In the genomic region with DNA sequence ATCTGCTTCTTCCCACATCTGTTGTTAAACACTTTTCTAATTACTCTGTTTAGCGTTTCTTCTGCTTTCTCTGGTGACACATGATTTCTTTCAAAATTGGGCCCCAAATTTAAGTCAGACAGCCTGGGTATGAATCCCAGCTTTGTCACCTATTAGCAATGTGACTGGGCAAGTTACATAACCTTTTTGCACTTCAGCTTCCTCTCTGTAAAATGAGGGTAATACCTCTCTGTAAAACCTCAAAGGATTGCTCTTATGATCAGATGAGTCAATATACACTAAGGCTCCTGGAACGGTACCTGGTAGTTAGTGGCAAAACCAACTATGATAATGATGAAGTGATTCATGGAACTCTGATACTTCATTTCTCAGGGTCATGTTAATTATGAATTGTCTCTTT, we compare ENCODE assay signal across 12 cellular contexts. TPM values are rescaled to one million over a fixed set of nuclear protein-coding genes. Genes with fewer than 3 reads are reported as not detected.
A peak's percentile ranks its signal among the peaks of the same experiment; 100 is the strongest.
DNase-seq lines count a peak whose midpoint lies in the region; ATAC-seq and TF ChIP-seq lines count a peak whose summit lies in the region.
"Had no signal": no experiment of that assay in that cellular context is flagged by ENCODE, and none has a peak within 500 bp of the region (broad histone marks: within the 10 kb centered on the region; RNA-seq: fewer than 3 reads in every experiment).

No MANE protein-coding gene starts in this region.

- no peaks in the 10 kb centered on the region for H3K36me3 ChIP-seq in esophagus muscularis mucosa
- H3K36me3 ChIP-seq: vagina had no signal

- no peak for TF ChIP-seq EP300 in esophagus muscularis mucosa (IDR thresholded peaks at IDR 0.05)

- ATAC-seq in activated naive CD4-positive, alpha-beta T cell treated with anti-CD3 and anti-CD28 coated beads, Interleukin-2, amount 50 U/mL, for 72 hours: peak; percentile 73 to 90
- peak; percentile 66 for ATAC-seq in stimulated activated naive CD8-positive, alpha-beta T cell treated with anti-CD3 and anti-CD28 coated beads, Interleukin-15, Interleukin-2, amounts not matched to agents 100 U/mL and 50 U/mL, for 24 hours
- no peak for ATAC-seq in stimulated activated naive B cell treated with anti-CD40 and anti-IgM and Interleukin-4, amounts not matched to agents 10 μg/mL and 1 μg/mL and 100 μg/mL, for 72 hours (replicated peaks)

- no peak overlapping the region for H3K4me3 Mint-ChIP-seq in stimulated activated naive B cell treated with anti-CD40 and anti-IgM and Interleukin-4, amounts not matched to agents 10 μg/mL and 1 μg/mL and 100 μg/mL, for 72 hours
- H3K4me3 Mint-ChIP-seq: B cell had no signal

- H3K27ac ChIP-seq in dorsolateral prefrontal cortex (peak overlapping the region in 55 of 59 donors; percentile 1 to 90 (median 72)), esophagus muscularis mucosa (replicated peaks in 1 of 4) (no peak overlapping the region)
- H3K27ac ChIP-seq: vagina had no signal

- H3K36me3 Mint-ChIP-seq in activated naive CD4-positive, alpha-beta T cell treated with anti-CD3 and anti-CD28 coated beads, Interleukin-2, amount 50 U/mL, for 72 hours: peaks cover 27 to 34% of the 10 kb centered on the region in 2 donors
- no peaks in the 10 kb centered on the region for H3K36me3 Mint-ChIP-seq in stimulated activated naive B cell treated with anti-CD40 and anti-IgM and Interleukin-4, amounts not matched to agents 10 μg/mL and 1 μg/mL and 100 μg/mL, for 72 hours

- H3K27ac Mint-ChIP-seq in activated naive CD4-positive, alpha-beta T cell treated with anti-CD3 and anti-CD28 coated beads, Interleukin-2, amount 50 U/mL, for 72 hours: peak overlapping the region in 1 of 2 donors; percentile 81
- H3K27ac Mint-ChIP-seq in stimulated activated naive B cell treated with anti-CD40 and anti-IgM and Interleukin-4, amounts not matched to agents 10 μg/mL and 1 μg/mL and 100 μg/mL, for 72 hours: no peak overlapping the region
- H3K27ac Mint-ChIP-seq: B cell had no signal

- no peak for DNase-seq in activated naive CD4-positive, alpha-beta T cell treated with anti-CD3 and anti-CD28 coated beads, Interleukin-2, amount 50 U/mL, for 72 hours (ENCODE audit: low spot score in 2 of 2)
- no peak for DNase-seq in activated naive CD4-positive, alpha-beta T cell treated with Interleukin-2 at 50 U/mL for 16 hours
- peak; percentile 66 for DNase-seq in NOMO-1 treated with dmso at 0.1 percent for 144 hours (lab: John Stamatoyannopoulos, UW; ENCODE audit: unreplicated experiment)
- DNase-seq in dorsolateral prefrontal cortex: no peak
- no peak for DNase-seq in stimulated activated naive CD8-positive, alpha-beta T cell treated with anti-CD3 and anti-CD28 coated beads, Interleukin-15, Interleukin-2, amounts not matched to agents 100 U/mL and 50 U/mL, for 24 hours
- no peak for DNase-seq in stimulated activated naive B cell treated with anti-CD40 and anti-IgM and Interleukin-4, amounts not matched to agents 10 μg/mL and 1 μg/mL and 100 μg/mL, for 72 hours
- DNase-seq in activated CD8-positive, alpha-beta memory T cell treated with anti-CD3 and anti-CD28 coated beads, Interleukin-2, amount 50 U/mL, for 48 hours: no peak
- DNase-seq in esophagus muscularis mucosa (ENCODE audit: extremely low spot score): no peak
- DNase-seq: effector CD8-positive, alpha-beta T cell; KG1 had no signal

- intact Hi-C loops in dorsolateral prefrontal cortex (cut with DNase I) (no loop called here), esophagus muscularis mucosa (cut with DNase I) (no loop called here)

- TF ChIP-seq CTCF in dorsolateral prefrontal cortex (IDR thresholded peaks at IDR 0.05 in 54 of 56, conservative IDR thresholded peaks at IDR 0.05 in 2 of 56; ENCODE audit: low read depth in 1 of 56, partially characterized antibody in 56 of 56) (no peak), esophagus muscularis mucosa (IDR thresholded peaks at IDR 0.05) (no peak)

- 97% methylated on average over 2 of the region's 2 CpGs for WGBS in esophagus muscularis mucosa

- H3K27me3 Mint-ChIP-seq in stimulated activated naive B cell treated with anti-CD40 and anti-IgM and Interleukin-4, amounts not matched to agents 10 μg/mL and 1 μg/mL and 100 μg/mL, for 72 hours: no peaks in the 10 kb centered on the region
- H3K27me3 Mint-ChIP-seq: B cell had no signal

- TF ChIP-seq POLR2A in esophagus muscularis mucosa (IDR thresholded peaks at IDR 0.05; ENCODE audit: low read depth): no peak

- H3K4me1 ChIP-seq in esophagus muscularis mucosa: no peaks in the 10 kb centered on the region
- H3K4me1 ChIP-seq: vagina had no signal

- no peaks in the 10 kb centered on the region for H3K4me1 Mint-ChIP-seq in stimulated activated naive B cell treated with anti-CD40 and anti-IgM and Interleukin-4, amounts not matched to agents 10 μg/mL and 1 μg/mL and 100 μg/mL, for 72 hours
- H3K4me1 Mint-ChIP-seq: B cell had no signal

- no peaks in the 10 kb centered on the region for H3K9me3 ChIP-seq in esophagus muscularis mucosa
- H3K9me3 ChIP-seq: vagina had no signal

- peaks cover 0 to 8% of the 10 kb centered on the region in 2 donors for H3K9me3 Mint-ChIP-seq in activated naive CD4-positive, alpha-beta T cell treated with anti-CD3 and anti-CD28 coated beads, Interleukin-2, amount 50 U/mL, for 72 hours
- H3K9me3 Mint-ChIP-seq in stimulated activated naive B cell treated with anti-CD40 and anti-IgM and Interleukin-4, amounts not matched to agents 10 μg/mL and 1 μg/mL and 100 μg/mL, for 72 hours: peaks cover under 1 to 2% of the 10 kb centered on the region in 2 donors

- H3K4me3 ChIP-seq in dorsolateral prefrontal cortex (no peak overlapping the region), esophagus muscularis mucosa (no peak overlapping the region)
- H3K4me3 ChIP-seq: vagina had no signal

- H3K27me3 ChIP-seq in dorsolateral prefrontal cortex (no peaks in the 10 kb centered on the region), esophagus muscularis mucosa (no peaks in the 10 kb centered on the region)
- H3K27me3 ChIP-seq: vagina had no signal

RNA-seq across cellular contexts. Expression of a gene that starts 33.0 kb away (rescaled TPM):
- total RNA-seq in activated naive CD4-positive, alpha-beta T cell treated with anti-CD3 and anti-CD28 coated beads, Interleukin-2, amount 50 U/mL, for 72 hours: 10 to 100 TPM in 1 of 2 donors, 1 to 10 TPM in 1; 8.1 to 26.9 TPM
- total RNA-seq in dorsolateral prefrontal cortex (1 to 10 TPM in 7 of 120 experiments, under 1 TPM in 89, not detected in 24; 0.08 to 2.3 (median 0.33) TPM), esophagus muscularis mucosa (not detected)

Comparison
In these comparisons a context has a peak if more than half of its experiments do, and no peak if none do; other contexts are left out.
1. ATAC-seq: peak in activated naive CD4-positive, alpha-beta T cell treated with anti-CD3 and anti-CD28 coated beads, Interleukin-2, amount 50 U/mL, for 72 hours (2 of 2) and stimulated activated naive CD8-positive, alpha-beta T cell treated with anti-CD3 and anti-CD28 coated beads, Interleukin-15, Interleukin-2, amounts not matched to agents 100 U/mL and 50 U/mL, for 24 hours (single experiment); none in stimulated activated naive B cell treated with anti-CD40 and anti-IgM and Interleukin-4, amounts not matched to agents 10 μg/mL and 1 μg/mL and 100 μg/mL, for 72 hours (0 of 2).
2. H3K27ac ChIP-seq: peak in dorsolateral prefrontal cortex (55 of 59); none in esophagus muscularis mucosa (0 of 4).